In genomic region chr9:30289435-30289834, GRCh38 we compare ENCODE assay signal across 30 cellular contexts.
"Had no signal": no experiment of that assay in that cellular context is flagged by ENCODE, and none has a peak within 500 bp of the region (broad histone marks: within the 10 kb centered on the region; RNA-seq: fewer than 3 reads in every experiment).

No MANE protein-coding gene starts in this region.

- H3K9me3 ChIP-seq: ovary, psoas muscle, spleen, suprapubic skin, testis, tibial nerve, upper lobe of left lung, vagina had no signal

- H3K27ac ChIP-seq: ovary, parathyroid adenoma, psoas muscle, skin epidermis, spleen, suprapubic skin, testis, tibial nerve, upper lobe of left lung, vagina had no signal

- H3K4me2 ChIP-seq: smooth muscle cell had no signal

- H3K36me3 ChIP-seq: ovary, spleen, suprapubic skin, tibial nerve, upper lobe of left lung, vagina had no signal

- H3K27me3 ChIP-seq: ovary, spleen, suprapubic skin, testis, tibial nerve, upper lobe of left lung, vagina had no signal

- H3K4me1 ChIP-seq: parathyroid adenoma, psoas muscle, spleen, suprapubic skin, testis, tibial nerve, upper lobe of left lung, vagina had no signal

- H3K79me2 ChIP-seq: parathyroid adenoma had no signal

- FAIRE-seq: urothelium cell line had no signal

- H3K4me3 ChIP-seq: ovary, psoas muscle, skin epidermis, smooth muscle cell, spleen, suprapubic skin, testis, tibial nerve, upper lobe of left lung, vagina had no signal

- H2AFZ ChIP-seq: parathyroid adenoma had no signal

- ATAC-seq: naive thymus-derived CD8-positive, alpha-beta T cell; natural killer cell treated with Interleukin-12 subunit alpha and Interleukin-12 subunit beta and Interleukin-15 and Interleukin-18, amount 100 ng/mL, for 72 hours; psoas muscle; right cardiac atrium; sciatic nerve; stimulated activated naive CD8-positive, alpha-beta T cell treated with anti-CD3 and anti-CD28 coated beads, Interleukin-15, amount 100 ng/mL, for 72 hours; stimulated activated naive CD8-positive, alpha-beta T cell treated with anti-CD3 and anti-CD28 coated beads, Interleukin-15, Interleukin-2, amounts not matched to agents 100 U/mL and 50 U/mL, for 24 hours had no signal

- H3K9ac ChIP-seq: parathyroid adenoma had no signal

- DNase-seq: naive B cell; naive thymus-derived CD8-positive, alpha-beta T cell; nephron progenitor cell; occipital lobe; ovary; posterior cingulate gyrus; psoas muscle; right cardiac atrium; spleen; stimulated activated CD4-positive, alpha-beta T cell treated with anti-CD3 and anti-CD28 coated beads, Interleukin-12 subunit alpha, Interleukin-12 subunit beta, amount 100 ng/mL, for 4 hours; stimulated activated CD4-positive, alpha-beta T cell treated with anti-CD3 and anti-CD28 coated beads, Interleukin-1b, Interleukin-23, amount 100 ng/mL, for 48 hours; stimulated activated CD4-positive, alpha-beta T cell treated with anti-CD3 and anti-CD28 coated beads, Interleukin-4, amount 100 ng/mL, for 1 hour; stimulated activated CD4-positive, alpha-beta T cell treated with anti-CD3 and anti-CD28 coated beads, Interleukin-4, amount 100 ng/mL, for 4 hours; stimulated activated CD8-positive, alpha-beta memory T cell treated with anti-CD3 and anti-CD28 coated beads, Interleukin-4, amount 100 ng/mL, for 48 hours; stimulated activated naive CD4-positive, alpha-beta T cell; stimulated activated naive CD8-positive, alpha-beta T cell treated with anti-CD3 and anti-CD28 coated beads, Interleukin-15, amount 100 ng/mL, for 72 hours; stimulated activated naive CD8-positive, alpha-beta T cell treated with anti-CD3 and anti-CD28 coated beads, Interleukin-15, Interleukin-2, amounts not matched to agents 100 U/mL and 50 U/mL, for 24 hours; substantia nigra; testis; trophoblast cell; upper lobe of left lung had no signal
